12 cellular contexts compared by ENCODE assay signal in the genomic region with DNA sequence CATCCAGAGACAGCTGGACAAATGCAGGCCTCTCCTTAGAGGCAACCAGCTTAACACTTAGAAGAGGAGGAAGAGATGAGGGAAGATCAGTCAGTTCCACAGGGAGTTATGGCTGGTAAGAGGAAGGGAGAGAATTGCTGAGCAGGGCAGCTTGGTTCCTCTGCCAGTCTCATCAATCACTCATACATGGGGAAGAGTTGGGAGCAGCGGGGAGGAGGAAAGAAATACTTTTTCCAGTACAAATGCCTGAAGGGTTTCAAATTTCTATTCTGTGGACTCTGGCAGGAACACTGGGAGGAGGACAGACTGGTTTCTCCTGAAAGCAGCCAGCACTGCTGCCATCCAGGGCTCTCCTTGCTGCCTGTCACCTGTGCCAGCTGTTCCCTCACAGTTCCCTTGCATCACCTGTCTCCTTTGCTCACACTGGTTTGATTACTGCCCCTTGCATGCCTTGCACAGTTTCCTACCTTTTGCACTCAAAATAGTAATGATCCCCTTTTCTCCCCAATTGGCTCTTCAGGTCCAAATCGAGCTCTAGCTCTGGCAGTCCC. TPM values are rescaled to one million over a fixed set of nuclear protein-coding genes. Genes with fewer than 3 reads are reported as not detected.
A peak's percentile ranks its signal among the peaks of the same experiment; 100 is the strongest.
DNase-seq lines count a peak whose midpoint lies in the region; ATAC-seq, FAIRE-seq and TF ChIP-seq lines count a peak whose summit lies in the region.
"Had no signal": no experiment of that assay in that cellular context is flagged by ENCODE, and none has a peak within 500 bp of the region (broad histone marks: within the 10 kb centered on the region; RNA-seq: fewer than 3 reads in every experiment).

No MANE protein-coding gene starts in this region.

- in situ Hi-C loops in HAP-1 (cut with MboI; ENCODE audit: low sequenced_read_pairs), result no loop called here

- no peak overlapping the region for H3K9ac ChIP-seq in PC-3 (ENCODE audit: low read length)

- POLR2A ChIA-PET in PC-3 (lab: Charles Lee; ENCODE audit: unreplicated experiment), result no interaction called here

- TF ChIP-seq CTCF in PC-3 (conservative IDR thresholded peaks at IDR 0.05; ENCODE audit: low read depth, low read length), result no peak
- TF ChIP-seq CTCF in type B pancreatic cell (conservative IDR thresholded peaks at IDR 0.05), result no peak

- BruUV-seq in PC-3 (replicated peaks; lab: Mats Ljungman, UMichigan), result no TSS peak

- FAIRE-seq in frontal cortex (lab: Jason Lieb, UNC), result no peak

- peak overlapping the region; percentile 22; the same call in 1 of the 2 replicates for H3K4me3 ChIP-seq in PC-3 (ENCODE audit: low read length)
- H3K4me3 ChIP-seq in HAP-1, result no peak overlapping the region
- H3K4me3 ChIP-seq: tibial artery had no signal

- H3K4me1 Mint-ChIP-seq in type B pancreatic cell (ENCODE audit: unreplicated experiment), result peaks cover 27% of the 10 kb centered on the region
- H3K4me1 Mint-ChIP-seq: natural killer cell had no signal

- H3K27ac Mint-ChIP-seq in type B pancreatic cell, result peak overlapping the region; percentile 79
- H3K27ac Mint-ChIP-seq: activated T-cell treated with anti-CD3 and anti-CD28 coated beads, Interleukin-2, amount 50 U/mL, for 72 hours; dendritic cell treated with granulocyte-macrophage colony-stimulating factor and Interleukin-4, amounts not matched to agents 40 ng/mL and 50 ng/mL, for 4 days; natural killer cell had no signal

- peak overlapping the region; percentile 58 for H3K27ac ChIP-seq in PC-3 (ENCODE audit: low read length)
- H3K27ac ChIP-seq: tibial artery had no signal

- H3K27me3 ChIP-seq in PC-3 (ENCODE audit: low read length) (no peaks in the 10 kb centered on the region), HAP-1 (ENCODE audit: low read depth) (no peaks in the 10 kb centered on the region)
- H3K27me3 ChIP-seq: tibial artery had no signal

- H3K4me2 ChIP-seq in PC-3 (ENCODE audit: low read length), result peak overlapping the region; percentile 60

- H3K4me1 ChIP-seq in PC-3 (ENCODE audit: insufficient read depth, low read length) (peaks cover 31% of the 10 kb centered on the region), HAP-1 (no peaks in the 10 kb centered on the region)

- H3K9me2 ChIP-seq in PC-3 (replicated peaks; ENCODE audit: low read length), result no peaks in the 10 kb centered on the region

- CTCF ChIA-PET in PC-3 (lab: Charles Lee), result no interaction called here

- no peaks in the 10 kb centered on the region for H3K36me3 ChIP-seq in PC-3 (ENCODE audit: low read depth, low read length)
- H3K36me3 ChIP-seq in HAP-1 (replicated peaks), result no peaks in the 10 kb centered on the region
- H3K36me3 ChIP-seq: tibial artery had no signal

- H3K36me3 Mint-ChIP-seq in type B pancreatic cell, result no peaks in the 10 kb centered on the region
- H3K36me3 Mint-ChIP-seq: natural killer cell had no signal

- no peaks in the 10 kb centered on the region for H3K79me2 ChIP-seq in PC-3 (ENCODE audit: low read length)

- peak overlapping the region; percentile 15 for H3K4me3 Mint-ChIP-seq in type B pancreatic cell
- H3K4me3 Mint-ChIP-seq: activated T-cell treated with anti-CD3 and anti-CD28 coated beads, Interleukin-2, amount 50 U/mL, for 72 hours; dendritic cell treated with granulocyte-macrophage colony-stimulating factor and Interleukin-4, amounts not matched to agents 40 ng/mL and 50 ng/mL, for 4 days; natural killer cell had no signal

- H2AFZ ChIP-seq in PC-3 (ENCODE audit: low read length), result no peak overlapping the region

- no peaks in the 10 kb centered on the region for H4K20me1 ChIP-seq in PC-3 (ENCODE audit: low read length)

- H3K9me3 Mint-ChIP-seq in type B pancreatic cell, result peaks cover 8% of the 10 kb centered on the region
- H3K9me3 Mint-ChIP-seq: activated T-cell treated with anti-CD3 and anti-CD28 coated beads, Interleukin-2, amount 50 U/mL, for 72 hours; dendritic cell treated with granulocyte-macrophage colony-stimulating factor and Interleukin-4, amounts not matched to agents 40 ng/mL and 50 ng/mL, for 4 days; natural killer cell had no signal

- ATAC-seq in PC-3 (peak; percentile 83), GM18909 (IDR thresholded peaks at IDR 0.05; ENCODE audit: poor library complexity, unreplicated experiment) (no peak)
- ATAC-seq: activated T-cell treated with anti-CD3 and anti-CD28 coated beads, Interleukin-2, amount 50 U/mL, for 72 hours; natural killer cell had no signal

- H3K9me3 ChIP-seq in PC-3 (ENCODE audit: low read length) (no peaks in the 10 kb centered on the region), HAP-1 (no peaks in the 10 kb centered on the region)
- H3K9me3 ChIP-seq: tibial artery had no signal

- intact Hi-C loops in PC-3 (cut with micrococcal nuclease), result no loop called here

- no peaks in the 10 kb centered on the region for H3K27me3 Mint-ChIP-seq in type B pancreatic cell
- H3K27me3 Mint-ChIP-seq: dendritic cell treated with granulocyte-macrophage colony-stimulating factor and Interleukin-4, amounts not matched to agents 40 ng/mL and 50 ng/mL, for 4 days had no signal

- DNase-seq in NCI-H2196 treated with DMSO at 0.1 percent for 48 hours (lab: John Stamatoyannopoulos, UW; ENCODE audit: unreplicated experiment), result peak; percentile 6
- no peak for DNase-seq in NCI-H2196 (lab: John Stamatoyannopoulos, UW; ENCODE audit: unreplicated experiment)
- peak; percentile 79 for DNase-seq in PC-3
- DNase-seq in iris pigment epithelial cell (ENCODE audit: low read depth), result peak; percentile 18
- no peak for DNase-seq in type B pancreatic cell (ENCODE audit: extremely low spot score, unreplicated experiment)
- DNase-seq in frontal cortex (ENCODE audit: low spot score in 2 of 2), result no peak
- no peak for DNase-seq in HAP-1 (ENCODE audit: low spot score in 2 of 2)
- DNase-seq: activated T-cell treated with anti-CD3 and anti-CD28 coated beads, Interleukin-2, amount 50 U/mL, for 72 hours; natural killer cell; tibial artery had no signal

- no peaks in the 10 kb centered on the region for H3F3A ChIP-seq in PC-3 (ENCODE audit: low read length, unreplicated experiment)

RNA-seq across cellular contexts. Expression of a gene that starts 59.5 kb away (rescaled TPM):
- 11.4 and 16.8 TPM in 2 replicates for total RNA-seq in PC-3 (2014; rRNA removed)
- total RNA-seq in type B pancreatic cell (ENCODE audit: low replicate concordance), result 78.1 and 89.0 TPM in 2 replicates
- 28.1 TPM for total RNA-seq in frontal cortex

Comparison
In these comparisons a context has a peak if more than half of its experiments do, and no peak if none do; other contexts are left out.
1. DNase-seq: peak in NCI-H2196 treated with DMSO at 0.1 percent for 48 hours (single experiment), PC-3 (single experiment) and iris pigment epithelial cell (single experiment); none in NCI-H2196 (single experiment), type B pancreatic cell (single experiment), frontal cortex (0 of 2) and HAP-1 (0 of 2).